In genomic region chr16:87407511-87408112, GRCh38 we compare ENCODE assay signal across 12 cellular contexts. TPM values are rescaled to one million over a fixed set of nuclear protein-coding genes. Genes with fewer than 3 reads are reported as not detected.
DNase-seq lines count a peak whose midpoint lies in the region; ATAC-seq, FAIRE-seq and TF ChIP-seq lines count a peak whose summit lies in the region.
"Had no signal": no experiment of that assay in that cellular context is flagged by ENCODE, and none has a peak within 500 bp of the region (broad histone marks: within the 10 kb centered on the region; RNA-seq: fewer than 3 reads in every experiment).

No MANE protein-coding gene starts in this region.

- no peak overlapping the region for H3K4me2 ChIP-seq in HepG2 (ENCODE audit: low read depth, low read length)
- H3K4me2 ChIP-seq: BLaER1 treated with 17β-estradiol and CSF1 and Interleukin-3, amounts not matched to agents 10 nM and 100 nM had no signal

- H3K4me1 Mint-ChIP-seq in activated B cell treated with CpG ODN at 0.5 μM for 24 hours, result peaks cover 5% of the 10 kb centered on the region

- ATAC-seq in HG03520 (IDR thresholded peaks at IDR 0.05; ENCODE audit: unreplicated experiment), result peak; percentile 63
- peak; percentile 58 for ATAC-seq in activated B cell treated with CpG ODN at 0.5 μM for 24 hours (ENCODE audit: low read depth)
- no peak for ATAC-seq in HepG2
- ATAC-seq in omental fat pad (ENCODE audit: low FRiP score), result no peak
- ATAC-seq in HG03442 (IDR thresholded peaks at IDR 0.05; ENCODE audit: unreplicated experiment), result no peak

- no peaks in the 10 kb centered on the region for H3K27me3 ChIP-seq in HepG2 (ENCODE audit: control insufficient read depth in 1 of 2, insufficient read depth in 2 of 2, low read length in 2 of 2)
- H3K27me3 ChIP-seq: BLaER1 treated with 17β-estradiol and CSF1 and Interleukin-3, amounts not matched to agents 10 nM and 100 nM; cardiac muscle cell had no signal

- 97% methylated on average over 26 of the region's 26 CpGs for WGBS in HepG2 (ENCODE audit: low lambda C conversion rate)

- intact Hi-C loops in activated B cell treated with CpG ODN at 0.5 μM for 24 hours (cut with micrococcal nuclease), result no loop called here
- intact Hi-C loops in HepG2 (cut with micrococcal nuclease; ENCODE audit: unreplicated experiment), result no loop called here

- peaks cover 25 to 71% of the 10 kb centered on the region in 2 experiments for H3K36me3 ChIP-seq in HepG2 (replicated peaks in 1 of 2; ENCODE audit: control insufficient read depth in 1 of 2, insufficient read depth in 2 of 2, low read length in 2 of 2)

- TF ChIP-seq POLR2A in HepG2 (IDR thresholded peaks at IDR 0.05; ENCODE audit: insufficient read depth in 1 of 2, low read depth in 2 of 2, low read length in 2 of 2), result no peak

- TF ChIP-seq RAD21 in HepG2 (CRISPR knock-in tag; IDR thresholded peaks at IDR 0.05), result no peak

- H3K4me1 ChIP-seq in HepG2 (ENCODE audit: insufficient read depth, low read length), result no peaks in the 10 kb centered on the region
- H3K4me1 ChIP-seq: BLaER1 treated with 17β-estradiol and CSF1 and Interleukin-3, amounts not matched to agents 10 nM and 100 nM had no signal

- peak; percentile 96 for DNase-seq in A172 (ENCODE audit: low spot score)
- no peak for DNase-seq in activated B cell treated with CpG ODN at 0.5 μM for 24 hours
- no peak for DNase-seq in HepG2 (ENCODE audit: low spot score)
- no peak for DNase-seq in omental fat pad (ENCODE audit: low spot score)
- no peak for DNase-seq in NCI-H2081 (lab: John Stamatoyannopoulos, UW)
- DNase-seq in DMS114 treated with DMSO at 0.1 percent for 48 hours (lab: John Stamatoyannopoulos, UW; ENCODE audit: unreplicated experiment), result no peak
- DNase-seq: NCI-H524 treated with DMSO at 0.1 percent for 48 hours had no signal

- H3K4me3 Mint-ChIP-seq in activated B cell treated with CpG ODN at 0.5 μM for 24 hours, result peak overlapping the region; percentile 28

- CTCF ChIA-PET in activated B cell treated with CpG ODN at 0.5 μM for 24 hours (lab: Charles Lee), result no interaction called here
- CTCF ChIA-PET in HepG2 (lab: Yijun Ruan, JAX; ENCODE audit: low intra/inter-chr PET ratio, low total read pairs), result no interaction called here

- no peak overlapping the region for H2AFZ ChIP-seq in HepG2 (ENCODE audit: low read length)

- H3K27ac ChIP-seq in HepG2 (ENCODE audit: extremely low read length, insufficient read depth, low read length), result no peak overlapping the region
- H3K27ac ChIP-seq: BLaER1 treated with 17β-estradiol and CSF1 and Interleukin-3, amounts not matched to agents 10 nM and 100 nM; cardiac muscle cell had no signal

- in situ Hi-C loops in HepG2 (cut with HindIII; ENCODE audit: extremely low pct_ligation_motif_present, low pct_unique_long_range_greater_than_20kb), result no loop called here

- H3K27ac Mint-ChIP-seq in activated B cell treated with CpG ODN at 0.5 μM for 24 hours, result no peak overlapping the region

- POLR2A ChIA-PET in activated B cell treated with CpG ODN at 0.5 μM for 24 hours (lab: Charles Lee), result interaction anchor here (1.0 kb wide), 1 partner anchor 24 kb away, joined by 3 read pairs; the partner anchor contains the start of gene FBXO31
- POLR2A ChIA-PET in HepG2 (lab: Yijun Ruan, JAX), result interaction anchor here (0.9 to 1.7 kb wide), 2 partner anchors 13 to 24 kb away, joined by 3 to 6 read pairs; partner anchors contain the start of gene FBXO31

- no peaks in the 10 kb centered on the region for H3K9me3 Mint-ChIP-seq in activated B cell treated with CpG ODN at 0.5 μM for 24 hours

- H3K4me3 ChIP-seq in HepG2 (replicated peaks in 1 of 3; ENCODE audit: insufficient read depth in 1 of 3, low read depth in 2 of 3, low read length in 3 of 3), result no peak overlapping the region
- H3K4me3 ChIP-seq: BLaER1 treated with 17β-estradiol and CSF1 and Interleukin-3, amounts not matched to agents 10 nM and 100 nM; cardiac muscle cell had no signal

- H3K36me3 Mint-ChIP-seq in activated B cell treated with CpG ODN at 0.5 μM for 24 hours (ENCODE audit: low read depth), result peaks cover 46% of the 10 kb centered on the region

- TF ChIP-seq CTCF in activated B cell treated with CpG ODN at 0.5 μM for 24 hours (IDR thresholded peaks at IDR 0.05) (no peak), HepG2 (CRISPR knock-in tag; IDR thresholded peaks at IDR 0.05) (no peak), omental fat pad (IDR thresholded peaks at IDR 0.05) (no peak)

- H3K9ac ChIP-seq in HepG2 (ENCODE audit: insufficient read depth, low read depth, low read length), result no peak overlapping the region
- H3K9ac ChIP-seq: BLaER1 treated with 17β-estradiol and CSF1 and Interleukin-3, amounts not matched to agents 10 nM and 100 nM had no signal

- no peaks in the 10 kb centered on the region for H3K79me2 ChIP-seq in HepG2 (ENCODE audit: insufficient read depth, low read length)

- TF ChIP-seq EP300 in HepG2 (IDR thresholded peaks at IDR 0.05; ENCODE audit: low read depth in 2 of 2, low read length in 2 of 2), result no peak
- TF ChIP-seq EP300 in HepG2 (CRISPR knock-in tag; IDR thresholded peaks at IDR 0.05; ENCODE audit: borderline replicate concordance), result no peak

- H3K9me3 ChIP-seq in HepG2 (ENCODE audit: low read length), result no peaks in the 10 kb centered on the region
- H3K9me3 ChIP-seq: BLaER1 treated with 17β-estradiol and CSF1 and Interleukin-3, amounts not matched to agents 10 nM and 100 nM had no signal

- no TSS peak for BruUV-seq in HepG2 (replicated peaks; lab: Mats Ljungman, UMichigan)

- no peaks in the 10 kb centered on the region for H3K27me3 Mint-ChIP-seq in activated B cell treated with CpG ODN at 0.5 μM for 24 hours

- no peak for FAIRE-seq in HepG2 (lab: Jason Lieb, UNC)
- FAIRE-seq: H1 had no signal

- H4K20me1 ChIP-seq in HepG2 (ENCODE audit: insufficient read depth, low read length), result peaks cover 7% of the 10 kb centered on the region; the same call in 1 of the 2 replicates

RNA-seq across cellular contexts. Expression of gene MAP1LC3B, which starts 15.5 kb away (rescaled TPM):
- 27.4 and 35.9 TPM in 2 replicates for total RNA-seq in A172 (2014; rRNA removed; shearing (Covaris generic))
- 52.9 and 53.9 TPM in 2 replicates for total RNA-seq in activated B cell treated with CpG ODN at 0.5 μM for 24 hours
- total RNA-seq in HepG2 (2016; rRNA removed; fragmentation: Illumina TruSeq; extraction: Trizol), result 15.7 and 30.6 TPM in 2 replicates
- 5.5 and 7.0 TPM in 2 replicates for total RNA-seq in HepG2 (2016; cell fraction: cytosol; rRNA removed; fragmentation: Illumina TruSeq; extraction: Trizol; ENCODE audit: low read depth)
- total RNA-seq in HepG2 (2016; cell fraction: insoluble cytoplasmic fraction; rRNA removed; fragmentation: Illumina TruSeq; extraction: Trizol), result 15.9 and 27.1 TPM in 2 replicates
- total RNA-seq in HepG2 (2016; cell fraction: membrane; rRNA removed; fragmentation: Illumina TruSeq; extraction: Trizol), result 24.8 and 26.3 TPM in 2 replicates
- total RNA-seq in HepG2 (2016; cell fraction: nucleus; rRNA removed; fragmentation: Illumina TruSeq; extraction: Trizol), result 22.0 and 22.3 TPM in 2 replicates
- polyA plus RNA-seq in HepG2 (2011; rRNA removed), result 37.4 and 37.9 TPM in 2 replicates
- polyA plus RNA-seq in HepG2 (2011; cell fraction: cytosol; rRNA removed), result 18.1 and 36.3 TPM in 2 replicates
- 15.1 and 23.4 TPM in 2 replicates for polyA plus RNA-seq in HepG2 (2011; cell fraction: nucleus; rRNA removed)
- polyA plus RNA-seq in HepG2 (2012), result 68.5 and 98.3 TPM in 2 replicates
- polyA plus RNA-seq in HepG2 (2016; cell fraction: cytosol; fragmentation: Illumina TruSeq; extraction: Trizol; ENCODE audit: low read depth), result 9.9 and 13.1 TPM in 2 replicates
- polyA plus RNA-seq in HepG2 (2016; cell fraction: insoluble cytoplasmic fraction; fragmentation: Illumina TruSeq; extraction: Trizol; ENCODE audit: low read depth), result 65.5 and 71.9 TPM in 2 replicates
- 26.7 and 27.4 TPM in 2 replicates for polyA plus RNA-seq in HepG2 (2016; cell fraction: membrane; fragmentation: Illumina TruSeq; extraction: Trizol; ENCODE audit: low read depth)
- 42.6 and 45.0 TPM in 2 replicates for polyA plus RNA-seq in HepG2 (2016; cell fraction: nucleus; fragmentation: Illumina TruSeq; extraction: Trizol; ENCODE audit: insufficient read depth, low read depth)
- 13.2 and 15.8 TPM in 2 replicates for polyA minus RNA-seq in HepG2 (2011; rRNA and poly(A)+ RNA removed; ENCODE audit: low replicate concordance)
- polyA minus RNA-seq in HepG2 (2011; cell fraction: cytosol; rRNA and poly(A)+ RNA removed), result 22.2 and 35.4 TPM in 2 replicates
- 23.0 and 32.7 TPM in 2 replicates for polyA minus RNA-seq in HepG2 (2011; cell fraction: nucleus; rRNA and poly(A)+ RNA removed)
- 100 to 1,000 TPM in 2 of 4 donors, 10 to 100 TPM in 2; 73.8 to 123 (median 97.8) TPM for total RNA-seq in omental fat pad

RNA-seq across cellular contexts. Expression of gene FBXO31, which starts 24.0 kb away (rescaled TPM):
- 18.4 and 19.8 TPM in 2 replicates for total RNA-seq in A172 (2014; rRNA removed; shearing (Covaris generic))
- total RNA-seq in activated B cell treated with CpG ODN at 0.5 μM for 24 hours (26.0 and 27.1 TPM in 2 replicates), HepG2 (2016; rRNA removed; fragmentation: Illumina TruSeq; extraction: Trizol) (81.3 and 92.4 TPM in 2 replicates), omental fat pad (100 to 1,000 TPM in 1 of 4 donors, 10 to 100 TPM in 3; 32.8 to 187 (median 61.9) TPM)
- 18.3 and 22.9 TPM in 2 replicates for total RNA-seq in HepG2 (2016; cell fraction: cytosol; rRNA removed; fragmentation: Illumina TruSeq; extraction: Trizol; ENCODE audit: low read depth)
- 64.5 and 91.5 TPM in 2 replicates for total RNA-seq in HepG2 (2016; cell fraction: insoluble cytoplasmic fraction; rRNA removed; fragmentation: Illumina TruSeq; extraction: Trizol)
- total RNA-seq in HepG2 (2016; cell fraction: membrane; rRNA removed; fragmentation: Illumina TruSeq; extraction: Trizol), result 33.7 and 38.0 TPM in 2 replicates
- 94.4 and 107 TPM in 2 replicates for total RNA-seq in HepG2 (2016; cell fraction: nucleus; rRNA removed; fragmentation: Illumina TruSeq; extraction: Trizol)
- 101 and 118 TPM in 2 replicates for polyA plus RNA-seq in HepG2 (2011; rRNA removed)
- 51.6 and 63.1 TPM in 2 replicates for polyA plus RNA-seq in HepG2 (2011; cell fraction: cytosol; rRNA removed)
- polyA plus RNA-seq in HepG2 (2011; cell fraction: nucleus; rRNA removed), result 393 and 579 TPM in 2 replicates
- 75.5 and 101 TPM in 2 replicates for polyA plus RNA-seq in HepG2 (2012)
- 6.1 and 6.4 TPM in 2 replicates for polyA plus RNA-seq in HepG2 (2016; cell fraction: cytosol; fragmentation: Illumina TruSeq; extraction: Trizol; ENCODE audit: low read depth)
- polyA plus RNA-seq in HepG2 (2016; cell fraction: insoluble cytoplasmic fraction; fragmentation: Illumina TruSeq; extraction: Trizol; ENCODE audit: low read depth), result 57.9 and 71.3 TPM in 2 replicates
- polyA plus RNA-seq in HepG2 (2016; cell fraction: membrane; fragmentation: Illumina TruSeq; extraction: Trizol; ENCODE audit: low read depth), result 18.2 and 18.3 TPM in 2 replicates
- polyA plus RNA-seq in HepG2 (2016; cell fraction: nucleus; fragmentation: Illumina TruSeq; extraction: Trizol; ENCODE audit: insufficient read depth, low read depth), result 256 and 269 TPM in 2 replicates
- 29.6 and 164 TPM in 2 replicates for polyA minus RNA-seq in HepG2 (2011; rRNA and poly(A)+ RNA removed; ENCODE audit: low replicate concordance)
- 53.4 and 63.9 TPM in 2 replicates for polyA minus RNA-seq in HepG2 (2011; cell fraction: cytosol; rRNA and poly(A)+ RNA removed)
- polyA minus RNA-seq in HepG2 (2011; cell fraction: nucleus; rRNA and poly(A)+ RNA removed), result 202 and 208 TPM in 2 replicates

Comparison
In these comparisons a context has a peak if more than half of its experiments do, and no peak if none do; other contexts are left out.
1. ATAC-seq: peak in HG03520 (single experiment) and activated B cell treated with CpG ODN at 0.5 μM for 24 hours (single experiment); none in HepG2 (single experiment), omental fat pad (single experiment) and HG03442 (single experiment).